9 cellular contexts compared by ENCODE assay signal in the genomic region with DNA sequence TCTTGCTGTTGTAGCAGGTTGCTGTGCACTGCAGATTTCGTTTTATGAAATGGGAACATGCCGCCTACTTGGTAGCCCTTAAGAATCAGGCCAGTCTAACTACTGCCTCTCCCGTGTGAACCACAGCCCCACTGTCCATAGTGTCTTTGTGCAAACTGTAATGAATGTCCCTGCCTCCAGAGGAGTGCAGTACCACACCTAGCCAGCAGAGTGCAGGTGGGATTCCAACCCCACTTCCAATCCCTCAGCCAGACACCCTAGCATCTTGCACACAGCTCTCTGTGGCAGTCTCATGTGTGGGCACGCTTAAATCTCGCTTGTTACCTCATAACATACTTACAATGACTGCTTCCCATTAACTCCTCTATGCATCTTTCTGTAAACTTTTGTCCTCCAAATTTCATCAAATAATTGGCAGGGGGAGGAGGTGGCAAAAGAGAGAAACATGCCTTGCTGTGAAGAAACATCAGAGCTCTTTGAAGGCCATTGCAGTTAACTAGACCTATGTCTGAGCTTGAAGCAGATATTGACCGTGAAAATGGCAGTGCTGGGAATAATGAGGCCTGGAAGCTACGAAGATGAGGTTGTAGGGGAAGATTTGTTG. TPM values are rescaled to one million over a fixed set of nuclear protein-coding genes. Genes with fewer than 3 reads are reported as not detected.
DNase-seq lines count a peak whose midpoint lies in the region; ATAC-seq, FAIRE-seq and TF ChIP-seq lines count a peak whose summit lies in the region.
"Had no signal": no experiment of that assay in that cellular context is flagged by ENCODE, and none has a peak within 500 bp of the region (broad histone marks: within the 10 kb centered on the region; RNA-seq: fewer than 3 reads in every experiment).

No MANE protein-coding gene starts in this region.

- no peaks in the 10 kb centered on the region for H3K4me1 Mint-ChIP-seq in effector memory CD8-positive, alpha-beta T cell (ENCODE audit: low read depth in 2 of 2)

- H3K4me3 ChIP-seq in SK-N-SH (ENCODE audit: low read depth in 2 of 2, low read length in 1 of 2), result no peak overlapping the region
- H3K4me3 ChIP-seq in small intestine (ENCODE audit: low read depth in 1 of 2, low read length in 2 of 2), result no peak overlapping the region

- peaks cover 11% of the 10 kb centered on the region for H3K36me3 Mint-ChIP-seq in effector memory CD8-positive, alpha-beta T cell (ENCODE audit: insufficient read depth)

- H3K4me1 ChIP-seq in SK-N-SH (ENCODE audit: control insufficient read depth in 1 of 2, insufficient read depth in 2 of 2, low read depth in 1 of 2, low read length in 1 of 2) (peaks cover 0 to 2% of the 10 kb centered on the region in 2 experiments; a peak in 2 of 4 replicates), small intestine (ENCODE audit: control insufficient read depth in 2 of 2, insufficient read depth in 1 of 2, low read depth in 1 of 2, low read length in 1 of 2) (no peaks in the 10 kb centered on the region)

- FAIRE-seq in small intestine (lab: Jason Lieb, UNC) (no peak), RCC 7860 (lab: Jason Lieb, UNC) (no peak)
- FAIRE-seq: G401.6 had no signal

- no peak for TF ChIP-seq EP300 in SK-N-SH (IDR thresholded peaks at IDR 0.05; ENCODE audit: borderline replicate concordance in 1 of 2, low read depth in 1 of 2, low read length in 1 of 2)

- 80% methylated on average over 7 of the region's 7 CpGs for WGBS in SK-N-SH (ENCODE audit: low lambda C conversion rate)
- 75 to 78% (median 78%) methylated on average over 7 of the region's 7 CpGs for WGBS in small intestine, 3 donors

- H3K27ac ChIP-seq in SK-N-SH (ENCODE audit: low read depth in 2 of 2, low read length in 1 of 2) (no peak overlapping the region), small intestine (ENCODE audit: low read depth in 1 of 2, low read length in 1 of 2) (no peak overlapping the region)

- no peak for TF ChIP-seq RAD21 in SK-N-SH (IDR thresholded peaks at IDR 0.05; ENCODE audit: low read length)

- no peak overlapping the region for H3K4me2 ChIP-seq in SK-N-SH

- no peaks in the 10 kb centered on the region for H4K20me1 ChIP-seq in SK-N-SH (ENCODE audit: insufficient read depth)

- no peak overlapping the region for H2AFZ ChIP-seq in SK-N-SH (ENCODE audit: low read depth)

- H3K4me3 Mint-ChIP-seq in effector memory CD8-positive, alpha-beta T cell, result no peak overlapping the region

- H3K27ac Mint-ChIP-seq in effector memory CD8-positive, alpha-beta T cell, result peak overlapping the region in 1 of 2 donors; percentile 13

- H3K9me3 ChIP-seq in SK-N-SH (no peaks in the 10 kb centered on the region), small intestine (ENCODE audit: control insufficient read depth, low read depth) (no peaks in the 10 kb centered on the region)

- peaks cover 0 to 6% of the 10 kb centered on the region in 2 donors for H3K27me3 Mint-ChIP-seq in effector memory CD8-positive, alpha-beta T cell

- H3F3A ChIP-seq in SK-N-SH (replicated peaks; ENCODE audit: insufficient read depth), result peaks cover 2% of the 10 kb centered on the region

- TF ChIP-seq CTCF in SK-N-SH (IDR thresholded peaks at IDR 0.05), result peak; percentile 42

- no peaks in the 10 kb centered on the region for H3K36me3 ChIP-seq in SK-N-SH (replicated peaks in 1 of 2; ENCODE audit: control insufficient read depth in 1 of 2, insufficient read depth in 2 of 2, low read length in 1 of 2)
- H3K36me3 ChIP-seq in small intestine (ENCODE audit: control insufficient read depth in 2 of 2, insufficient read depth in 2 of 2, low read length in 2 of 2), result no peaks in the 10 kb centered on the region

- CTCF ChIA-PET in SK-N-SH (lab: Yijun Ruan, JAX), result interaction anchor here (1.1 to 2.2 kb wide), 4 partner anchors 8 to 383 kb away, joined by 3 to 7 read pairs (median 6); no protein-coding TSS in a partner anchor

- H3K9me2 ChIP-seq in SK-N-SH, result no peaks in the 10 kb centered on the region

- H3K9me3 Mint-ChIP-seq in effector memory CD8-positive, alpha-beta T cell, result no peaks in the 10 kb centered on the region

- POLR2A ChIA-PET in SK-N-SH (lab: Yijun Ruan, JAX), result no interaction called here

- no peak overlapping the region for H3K9ac ChIP-seq in SK-N-SH

- no peaks in the 10 kb centered on the region for H3K79me2 ChIP-seq in SK-N-SH (ENCODE audit: insufficient read depth)

- ATAC-seq in SK-N-SH treated with all-trans-retinoic acid at 6 μM for 48 hours (no peak), HG03103 (IDR thresholded peaks at IDR 0.05; ENCODE audit: low read depth, unreplicated experiment) (peak; percentile 97)
- peak; percentile 78 for ATAC-seq in effector memory CD8-positive, alpha-beta T cell (replicated peaks)

- DNase-seq in SK-N-SH (no peak), small intestine (peak; percentile 53), middle frontal gyrus (ENCODE audit: extremely low spot score, low spot score) (no peak), RCC 7860 (ENCODE audit: low spot score) (no peak)
- DNase-seq in activated CD4-positive, CD25-positive, alpha-beta regulatory T cell treated with anti-CD3 and anti-CD28 coated beads, Interleukin-2, amount 50 U/mL, for 72 hours, result peak; percentile 52
- DNase-seq in effector memory CD8-positive, alpha-beta T cell, result peak; percentile 26 to 28 (median 28)

- H3K27me3 ChIP-seq in SK-N-SH (ENCODE audit: insufficient read depth) (no peaks in the 10 kb centered on the region), small intestine (ENCODE audit: control insufficient read depth in 2 of 2, insufficient read depth in 2 of 2, low read length in 2 of 2) (no peaks in the 10 kb centered on the region)

TF ChIP-seq in SK-N-SH, 30 proteins besides CTCF, POLR2A, EP300 and RAD21 (continues in another document):
- TF ChIP-seq NFIC (IDR thresholded peaks at IDR 0.05; ENCODE audit: borderline replicate concordance) (no peak), FOXM1 (IDR thresholded peaks at IDR 0.05; ENCODE audit: low read depth) (no peak), SIN3A (IDR thresholded peaks at IDR 0.05; ENCODE audit: borderline replicate concordance, low read depth, low read length) (no peak), MXI1 (IDR thresholded peaks at IDR 0.05; ENCODE audit: low read depth, low read length) (no peak), FOSL2 (IDR thresholded peaks at IDR 0.05; ENCODE audit: borderline replicate concordance, low read depth) (no peak), RCOR1 (IDR thresholded peaks at IDR 0.05; ENCODE audit: low read length) (no peak), GABPA (IDR thresholded peaks at IDR 0.05; ENCODE audit: low read depth) (no peak), TEAD4 (IDR thresholded peaks at IDR 0.05; ENCODE audit: borderline replicate concordance, insufficient read depth) (no peak), FOXJ3 (CRISPR knock-in tag; IDR thresholded peaks at IDR 0.05) (no peak), ELF1 (IDR thresholded peaks at IDR 0.05) (no peak)
- TF ChIP-seq, protein P1, sequence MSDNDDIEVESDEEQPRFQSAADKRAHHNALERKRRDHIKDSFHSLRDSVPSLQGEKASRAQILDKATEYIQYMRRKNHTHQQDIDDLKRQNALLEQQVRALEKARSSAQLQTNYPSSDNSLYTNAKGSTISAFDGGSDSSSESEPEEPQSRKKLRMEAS (IDR thresholded peaks at IDR 0.05; ENCODE audit: low read depth), result no peak
- TF ChIP-seq, protein P2, sequence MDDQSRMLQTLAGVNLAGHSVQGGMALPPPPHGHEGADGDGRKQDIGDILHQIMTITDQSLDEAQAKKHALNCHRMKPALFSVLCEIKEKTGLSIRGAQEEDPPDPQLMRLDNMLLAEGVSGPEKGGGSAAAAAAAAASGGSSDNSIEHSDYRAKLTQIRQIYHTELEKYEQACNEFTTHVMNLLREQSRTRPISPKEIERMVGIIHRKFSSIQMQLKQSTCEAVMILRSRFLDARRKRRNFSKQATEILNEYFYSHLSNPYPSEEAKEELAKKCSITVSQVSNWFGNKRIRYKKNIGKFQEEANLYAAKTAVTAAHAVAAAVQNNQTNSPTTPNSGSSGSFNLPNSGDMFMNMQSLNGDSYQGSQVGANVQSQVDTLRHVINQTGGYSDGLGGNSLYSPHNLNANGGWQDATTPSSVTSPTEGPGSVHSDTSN (IDR thresholded peaks at IDR 0.05), result no peak

TF ChIP-seq in SK-N-SH treated with all-trans-retinoic acid at 6 μM for 48 hours, 23 proteins besides CTCF, POLR2A, EP300 and RAD21 (continues in another document):
- TF ChIP-seq PPARA (CRISPR knock-in tag; IDR thresholded peaks at IDR 0.05; ENCODE audit: borderline replicate concordance) (no peak), BACH2 (CRISPR knock-in tag; IDR thresholded peaks at IDR 0.05; ENCODE audit: borderline replicate concordance) (no peak), OSR1 (CRISPR knock-in tag; IDR thresholded peaks at IDR 0.05) (no peak), RARB (CRISPR knock-in tag; IDR thresholded peaks at IDR 0.05) (no peak), ESRRG (CRISPR knock-in tag; IDR thresholded peaks at IDR 0.05) (no peak), TSHZ2 (CRISPR knock-in tag; IDR thresholded peaks at IDR 0.05) (no peak), ARNTL (CRISPR knock-in tag; IDR thresholded peaks at IDR 0.05; ENCODE audit: borderline replicate concordance, low read depth) (no peak)

RNA-seq across cellular contexts. Expression of gene ZAR1L, which starts 47.2 kb away (rescaled TPM):
- polyA plus RNA-seq in SK-N-SH (2012; rRNA removed), result 0.07 TPM in 1 of 2 replicates, not detected in the other
- polyA plus RNA-seq in SK-N-SH (2012; cell fraction: cytosol; rRNA removed), result not detected in 2 replicates
- polyA plus RNA-seq in SK-N-SH (2012; cell fraction: nucleus; rRNA removed), result 0.14 and 0.21 TPM in 2 replicates
- polyA plus RNA-seq in small intestine, result not detected

RNA-seq across cellular contexts. Expression of gene BRCA2, which starts 47.4 kb away (rescaled TPM):
- 0.81 and 1.6 TPM in 2 replicates for polyA plus RNA-seq in SK-N-SH (2012; rRNA removed)
- 0.85 and 1.1 TPM in 2 replicates for polyA plus RNA-seq in SK-N-SH (2012; cell fraction: cytosol; rRNA removed)
- polyA plus RNA-seq in SK-N-SH (2012; cell fraction: nucleus; rRNA removed), result 2.9 and 4.9 TPM in 2 replicates
- 1 to 10 TPM in 1 of 3 donors, under 1 TPM in 2; under 0.01 to 2.5 (median under 0.01) TPM for polyA plus RNA-seq in small intestine

Comparison
In these comparisons a context has a peak if more than half of its experiments do, and no peak if none do; other contexts are left out.
1. DNase-seq: peak in activated CD4-positive, CD25-positive, alpha-beta regulatory T cell treated with anti-CD3 and anti-CD28 coated beads, Interleukin-2, amount 50 U/mL, for 72 hours (single experiment), effector memory CD8-positive, alpha-beta T cell (3 of 3) and small intestine (single experiment); none in SK-N-SH (single experiment), middle frontal gyrus (single experiment) and RCC 7860 (single experiment).